Comparison of ENCODE assay signal across 26 cellular contexts in the genomic region with DNA sequence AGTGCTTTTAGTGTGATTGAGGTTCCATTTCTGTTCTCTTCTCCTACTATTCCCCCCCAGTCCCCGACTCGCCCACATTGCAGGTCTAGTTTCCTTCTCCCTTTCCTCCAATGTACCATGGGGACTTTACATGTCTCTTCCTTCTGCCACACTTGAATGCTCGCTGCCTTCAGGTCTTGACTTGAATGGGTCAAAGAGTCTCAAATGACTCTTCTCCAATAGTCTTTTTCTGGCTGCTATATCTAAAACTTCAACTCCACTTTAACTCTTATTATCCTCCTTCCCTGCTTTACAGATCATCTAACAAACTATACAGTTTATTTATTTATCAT.
A peak's percentile ranks its signal among the peaks of the same experiment; 100 is the strongest.
DNase-seq lines count a peak whose midpoint lies in the region; ATAC-seq, FAIRE-seq and TF ChIP-seq lines count a peak whose summit lies in the region.
"Had no signal": no experiment of that assay in that cellular context is flagged by ENCODE, and none has a peak within 500 bp of the region (broad histone marks: within the 10 kb centered on the region; RNA-seq: fewer than 3 reads in every experiment).

No MANE protein-coding gene starts in this region.

- peak overlapping the region; percentile 7 for H3K27ac ChIP-seq in GM12878 (ENCODE audit: control insufficient read depth, insufficient read depth)
- no peak overlapping the region for H3K27ac ChIP-seq in left ventricle myocardium inferior (replicated peaks)
- H3K27ac ChIP-seq: ascending aorta, coronary artery, esophagus squamous epithelium, right atrium auricular region, upper lobe of left lung had no signal

- no peak overlapping the region for H3K9ac ChIP-seq in GM12878 (ENCODE audit: control insufficient read depth, insufficient read depth, low read length)

- H3K36me3 ChIP-seq in GM12878 (ENCODE audit: control insufficient read depth in 2 of 2, insufficient read depth in 2 of 2, low read length in 1 of 2) (peaks cover 0 to 3% of the 10 kb centered on the region in 2 experiments; a peak in 3 of 4 replicates), left ventricle myocardium inferior (no peaks in the 10 kb centered on the region)
- H3K36me3 ChIP-seq: ascending aorta, esophagus squamous epithelium, right atrium auricular region, upper lobe of left lung had no signal

- CTCF ChIA-PET in GM12878 (lab: Yijun Ruan, JAX) = interaction anchor here (1.0 to 2.1 kb wide), 4 partner anchors 9 to 77 kb away, joined by 3 to 9 read pairs (median 4); no protein-coding TSS in a partner anchor

- intact Hi-C loops in GM12878 (cut with micrococcal nuclease; ENCODE audit: unreplicated experiment) (no loop called here), left ventricle myocardium inferior (cut with micrococcal nuclease) (no loop called here)

- H3K4me1 ChIP-seq in GM12878 (ENCODE audit: control insufficient read depth, insufficient read depth, low read length) = peaks cover 34% of the 10 kb centered on the region
- peaks cover 13% of the 10 kb centered on the region for H3K4me1 ChIP-seq in left ventricle myocardium inferior
- H3K4me1 ChIP-seq: ascending aorta, upper lobe of left lung had no signal

- in situ Hi-C loops in GM12878 (cut with MboI) = no loop called here

- BruUV-seq in GM12878 (replicated peaks; lab: Mats Ljungman, UMichigan) = no TSS peak

- peak; percentile 49 for ATAC-seq in GM18858 (IDR thresholded peaks at IDR 0.05; ENCODE audit: unreplicated experiment)
- ATAC-seq in HG03045 (IDR thresholded peaks at IDR 0.05; ENCODE audit: unreplicated experiment) = peak; percentile 49
- ATAC-seq in GM12878 = peak; percentile 69
- ATAC-seq: activated CD8-positive, alpha-beta T cell treated with anti-CD3 and anti-CD28 coated beads for 36 hours; mucosa of descending colon had no signal

- no peak for TF ChIP-seq EP300 in GM12878 (IDR thresholded peaks at IDR 0.05; ENCODE audit: borderline replicate concordance in 1 of 2, control insufficient read depth in 1 of 2, low read depth in 2 of 2, low read length in 2 of 2)

- TF ChIP-seq RAD21 in GM12878 (IDR thresholded peaks at IDR 0.05; ENCODE audit: insufficient read depth, low read depth, low read length) = peak; percentile 15; the same call in 1 of the 2 replicates

- no peak for DNase-seq in GM12892 (ENCODE audit: insufficient read length)
- DNase-seq in GM12878 (ENCODE audit: low read depth, low spot score) = no peak
- DNase-seq in NAMALWA (ENCODE audit: low spot score) = no peak
- no peak for DNase-seq in germinal center (ENCODE audit: low spot score)
- no peak for DNase-seq in left ventricle myocardium inferior
- DNase-seq: activated CD4-positive, alpha-beta T cell treated with anti-CD3 and anti-CD28 coated beads for 1 hour; activated CD8-positive, alpha-beta T cell treated with anti-CD3 and anti-CD28 coated beads for 36 hours; activated effector memory CD4-positive, alpha-beta T cell treated with Interleukin-2 at 50 U/mL for 16 hours; activated naive CD8-positive, alpha-beta T cell treated with anti-CD3 and anti-CD28 coated beads for 36 hours; DND-41; esophagus squamous epithelium; foreskin melanocyte; H9; Kasumi-1; mucosa of descending colon; NCI-H1694; NCI-H446 treated with DMSO at 0.1 percent for 48 hours; NCI-H82; stimulated activated CD4-positive, alpha-beta T cell treated with anti-CD3 and anti-CD28 coated beads, Interleukin-2, amount 100 ng/mL, for 24 hours; upper lobe of left lung had no signal

- H3K27me3 ChIP-seq in GM12878 (replicated peaks in 1 of 2; ENCODE audit: control insufficient read depth in 2 of 2, insufficient read depth in 2 of 2, low read length in 1 of 2) = no peaks in the 10 kb centered on the region
- H3K27me3 ChIP-seq in left ventricle myocardium inferior (ENCODE audit: low read depth) = no peaks in the 10 kb centered on the region
- H3K27me3 ChIP-seq: ascending aorta, esophagus squamous epithelium, right atrium auricular region, upper lobe of left lung had no signal

- H3K4me2 ChIP-seq in GM12878 (ENCODE audit: control insufficient read depth, insufficient read depth) = no peak overlapping the region
- H3K4me2 ChIP-seq: smooth muscle cell had no signal

- RAD21 ChIA-PET in GM12878 (lab: Charles Lee; ENCODE audit: unreplicated experiment) = interaction anchor here (1.1 to 1.9 kb wide), 4 partner anchors 8 to 45 kb away, joined by 3 to 5 read pairs (median 4); no protein-coding TSS in a partner anchor

- no peaks in the 10 kb centered on the region for H4K20me1 ChIP-seq in GM12878 (ENCODE audit: control insufficient read depth, insufficient read depth)

- TF ChIP-seq POLR2A in GM12892 (IDR thresholded peaks at IDR 0.05; ENCODE audit: low read depth, low read length) (no peak), GM12878 (IDR thresholded peaks at IDR 0.05; ENCODE audit: low read depth, low read length) (no peak)

- H3K4me3 ChIP-seq in GM12878 (no peak overlapping the region), left ventricle myocardium inferior (no peak overlapping the region)
- H3K4me3 ChIP-seq: ascending aorta, coronary artery, esophagus squamous epithelium, mucosa of descending colon, right atrium auricular region, smooth muscle cell, upper lobe of left lung had no signal

- H2AFZ ChIP-seq in GM12878 (ENCODE audit: control insufficient read depth, low read depth, low read length) = no peak overlapping the region

- peak; percentile 14 for FAIRE-seq in GM12892 (lab: Jason Lieb, UNC)
- no peak for FAIRE-seq in GM12878 (lab: Jason Lieb, UNC)

- POLR2A ChIA-PET in GM12878 (lab: Charles Lee) = interaction anchor here (0.5 to 1.3 kb wide), 3 partner anchors 9 to 1047 kb away, joined by 3 to 7 read pairs (median 4); no protein-coding TSS in a partner anchor

- SMC1A ChIA-PET in GM12878 (lab: Charles Lee; ENCODE audit: uncharacterized antibody, unreplicated experiment) = interaction anchor here (1.1 to 1.9 kb wide), 6 partner anchors 9 to 109 kb away, joined by 3 to 11 read pairs (median 4); no protein-coding TSS in a partner anchor

- 33% methylated on average over 3 of the region's 3 CpGs for WGBS in GM12878 (ENCODE audit: insufficient coverage, insufficient replicate concordance, low lambda C conversion rate, missing lambda C conversion rate)

- peaks cover 51% of the 10 kb centered on the region for H3K79me2 ChIP-seq in GM12878 (ENCODE audit: control insufficient read depth, insufficient read depth, low read length)

- H3K9me3 ChIP-seq in GM12878 (replicated peaks; ENCODE audit: control insufficient read depth, insufficient read depth, low read length) (no peaks in the 10 kb centered on the region; the same call in 2 of the 3 replicates), left ventricle myocardium inferior (replicated peaks) (no peaks in the 10 kb centered on the region)
- H3K9me3 ChIP-seq: ascending aorta, esophagus squamous epithelium, mucosa of descending colon, right atrium auricular region, upper lobe of left lung had no signal

- TF ChIP-seq CTCF in GM12878 (IDR thresholded peaks at IDR 0.05 in 2 of 3, conservative IDR thresholded peaks at IDR 0.05 in 1 of 3; ENCODE audit: control insufficient read depth in 2 of 3, extremely low read depth in 1 of 3, insufficient read depth in 1 of 3, low read depth in 3 of 3, low read length in 3 of 3) = no peak
- no peak for TF ChIP-seq CTCF in left ventricle myocardium inferior (IDR thresholded peaks at IDR 0.05; ENCODE audit: borderline replicate concordance)

TF ChIP-seq in GM12878, 131 proteins besides CTCF, POLR2A, EP300 and RAD21:
- TF ChIP-seq CBX3 (IDR thresholded peaks at IDR 0.05; ENCODE audit: borderline replicate concordance, low read depth) (no peak), EED (IDR thresholded peaks at IDR 0.05; ENCODE audit: low read depth) (peak; percentile 71), ZBTB33 (IDR thresholded peaks at IDR 0.05) (no peak), ETV6 (conservative IDR thresholded peaks at IDR 0.05 in 1 of 2, IDR thresholded peaks at IDR 0.05 in 1 of 2; ENCODE audit: borderline replicate concordance in 1 of 2, low read depth in 1 of 2) (peak in 1 of 2 experiments; percentile 12; a peak in 1 of 4 replicates)
- TF ChIP-seq, protein P1, sequence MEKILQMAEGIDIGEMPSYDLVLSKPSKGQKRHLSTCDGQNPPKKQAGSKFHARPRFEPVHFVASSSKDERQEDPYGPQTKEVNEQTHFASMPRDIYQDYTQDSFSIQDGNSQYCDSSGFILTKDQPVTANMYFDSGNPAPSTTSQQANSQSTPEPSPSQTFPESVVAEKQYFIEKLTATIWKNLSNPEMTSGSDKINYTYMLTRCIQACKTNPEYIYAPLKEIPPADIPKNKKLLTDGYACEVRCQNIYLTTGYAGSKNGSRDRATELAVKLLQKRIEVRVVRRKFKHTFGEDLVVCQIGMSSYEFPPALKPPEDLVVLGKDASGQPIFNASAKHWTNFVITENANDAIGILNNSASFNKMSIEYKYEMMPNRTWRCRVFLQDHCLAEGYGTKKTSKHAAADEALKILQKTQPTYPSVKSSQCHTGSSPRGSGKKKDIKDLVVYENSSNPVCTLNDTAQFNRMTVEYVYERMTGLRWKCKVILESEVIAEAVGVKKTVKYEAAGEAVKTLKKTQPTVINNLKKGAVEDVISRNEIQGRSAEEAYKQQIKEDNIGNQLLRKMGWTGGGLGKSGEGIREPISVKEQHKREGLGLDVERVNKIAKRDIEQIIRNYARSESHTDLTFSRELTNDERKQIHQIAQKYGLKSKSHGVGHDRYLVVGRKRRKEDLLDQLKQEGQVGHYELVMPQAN (conservative IDR thresholded peaks at IDR 0.05) = no peak
TF ChIP-seq in GM12878: peak in this region for 2.
